In genomic region chr12:119659289-119659897, GRCh38 we compare ENCODE assay signal across 9 cellular contexts. TPM values are rescaled to one million over a fixed set of nuclear protein-coding genes. Genes with fewer than 3 reads are reported as not detected.
A peak's percentile ranks its signal among the peaks of the same experiment; 100 is the strongest.
DNase-seq lines count a peak whose midpoint lies in the region; ATAC-seq and TF ChIP-seq lines count a peak whose summit lies in the region.
"Had no signal": no experiment of that assay in that cellular context is flagged by ENCODE, and none has a peak within 500 bp of the region (broad histone marks: within the 10 kb centered on the region; RNA-seq: fewer than 3 reads in every experiment).

No MANE protein-coding gene starts in this region.

- no peak overlapping the region for H3K27ac ChIP-seq in foreskin keratinocyte
- H3K27ac ChIP-seq: SJSA1 had no signal

- TF ChIP-seq CTCF in foreskin keratinocyte (conservative IDR thresholded peaks at IDR 0.05), result peak; percentile 82

- H3K27me3 ChIP-seq in foreskin keratinocyte, result no peaks in the 10 kb centered on the region

- ATAC-seq in foreskin keratinocyte, result peak; percentile 55

- DNase-seq in COLO668 (lab: John Stamatoyannopoulos, UW; ENCODE audit: unreplicated experiment), result peak; percentile 19
- peak; percentile 29 for DNase-seq in GM19240 (ENCODE audit: insufficient read length, low spot score)
- DNase-seq in NCI-H2227 treated with DMSO at 0.1 percent for 48 hours (lab: John Stamatoyannopoulos, UW), result peak; percentile 10
- peak; percentile 36 for DNase-seq in activated T-cell treated with anti-CD3 and anti-CD28 coated beads for 4 hours
- DNase-seq in foreskin keratinocyte, result no peak
- DNase-seq in stimulated activated CD4-positive, alpha-beta T cell treated with anti-CD3 and anti-CD28 coated beads, Interleukin-2, amount 100 ng/mL, for 24 hours, result peak; percentile 46 to 49
- DNase-seq in H4 (ENCODE audit: low spot score), result no peak
- no peak for DNase-seq in occipital lobe (lab: John Stamatoyannopoulos, UW)

- no peaks in the 10 kb centered on the region for H3K4me1 ChIP-seq in foreskin keratinocyte
- H3K4me1 ChIP-seq: SJSA1 had no signal

RNA-seq across cellular contexts. Expression of gene PRKAB1, which starts 8.5 kb away (rescaled TPM):
- total RNA-seq in foreskin keratinocyte (15.2 and 18.6 TPM in 2 replicates), occipital lobe (16.8 TPM)
- 12.7 and 15.6 TPM in 2 replicates for polyA plus RNA-seq in foreskin keratinocyte
- total RNA-seq in H4 (2014; rRNA removed; shearing (Covaris generic)), result 15.0 and 19.2 TPM in 2 replicates

Comparison
In these comparisons a context has a peak if more than half of its experiments do, and no peak if none do; other contexts are left out.
1. DNase-seq: peak in COLO668 (single experiment), GM19240 (single experiment), NCI-H2227 treated with DMSO at 0.1 percent for 48 hours (single experiment), activated T-cell treated with anti-CD3 and anti-CD28 coated beads for 4 hours (single experiment) and stimulated activated CD4-positive, alpha-beta T cell treated with anti-CD3 and anti-CD28 coated beads, Interleukin-2, amount 100 ng/mL, for 24 hours (2 of 2); none in foreskin keratinocyte (0 of 2), H4 (single experiment) and occipital lobe (single experiment).